Comparison of ENCODE assay signal across 8 cellular contexts in genomic region chr7:151838861-151839381, GRCh38. TPM values are rescaled to one million over a fixed set of nuclear protein-coding genes. Genes with fewer than 3 reads are reported as not detected.
DNase-seq lines count a peak whose midpoint lies in the region; ATAC-seq and TF ChIP-seq lines count a peak whose summit lies in the region.

No MANE protein-coding gene starts in this region.

- peaks cover 24% of the 10 kb centered on the region for H3K4me1 Mint-ChIP-seq in activated T-cell treated with anti-CD3 and anti-CD28 coated beads, Interleukin-2, amount 50 U/mL, for 72 hours (ENCODE audit: low read depth)

- no peaks in the 10 kb centered on the region for H3K9me3 Mint-ChIP-seq in activated T-cell treated with anti-CD3 and anti-CD28 coated beads, Interleukin-2, amount 50 U/mL, for 72 hours

- H3K27me3 ChIP-seq in neutrophil (peaks cover 11% of the 10 kb centered on the region), MG63 (no peaks in the 10 kb centered on the region)

- H3K4me3 Mint-ChIP-seq in activated T-cell treated with anti-CD3 and anti-CD28 coated beads, Interleukin-2, amount 50 U/mL, for 72 hours, result peak overlapping the region; percentile 55 to 61

- no peaks in the 10 kb centered on the region for H3K27me3 Mint-ChIP-seq in activated T-cell treated with anti-CD3 and anti-CD28 coated beads, Interleukin-2, amount 50 U/mL, for 72 hours (ENCODE audit: low read depth)

- peak; percentile 84 to 88 for ATAC-seq in activated T-cell treated with anti-CD3 and anti-CD28 coated beads, Interleukin-2, amount 50 U/mL, for 72 hours (replicated peaks in 1 of 2)

- H3K9me3 ChIP-seq in neutrophil (no peaks in the 10 kb centered on the region), MG63 (no peaks in the 10 kb centered on the region)

- DNase-seq in NCI-H1105 treated with DMSO at 0.1 percent for 48 hours (lab: John Stamatoyannopoulos, UW) (peak; percentile 10), NCI-H1105 (lab: John Stamatoyannopoulos, UW) (no peak), KBM-7 (peak; percentile 92), MG63 (no peak), NCI-H1048 (lab: John Stamatoyannopoulos, UW) (no peak), foreskin melanocyte (no peak)
- DNase-seq in activated T-cell treated with anti-CD3 and anti-CD28 coated beads, Interleukin-2, amount 50 U/mL, for 72 hours, result peak; percentile 41 to 47

- H3K4me1 ChIP-seq in neutrophil (ENCODE audit: control insufficient read depth in 1 of 2, insufficient read depth in 1 of 2, low read depth in 1 of 2, low read length in 1 of 2), result peaks cover 7 to 16% of the 10 kb centered on the region in 2 experiments

- H3K4me3 ChIP-seq in neutrophil (ENCODE audit: low read depth in 1 of 2, low read length in 1 of 2), result peak overlapping the region; percentile 23 to 26
- H3K4me3 ChIP-seq in MG63, result no peak overlapping the region

- in situ Hi-C loops in KBM-7 (cut with MboI; ENCODE audit: low pct_unique_long_range_greater_than_20kb, low sequenced_read_pairs), result no loop called here

- TF ChIP-seq CTCF in neutrophil (IDR thresholded peaks at IDR 0.05), result no peak

- H3K36me3 Mint-ChIP-seq in activated T-cell treated with anti-CD3 and anti-CD28 coated beads, Interleukin-2, amount 50 U/mL, for 72 hours (ENCODE audit: insufficient read depth in 2 of 2), result no peaks in the 10 kb centered on the region

- H3K27ac Mint-ChIP-seq in activated T-cell treated with anti-CD3 and anti-CD28 coated beads, Interleukin-2, amount 50 U/mL, for 72 hours, result no peak overlapping the region

- peak overlapping the region; percentile 23 for H3K27ac ChIP-seq in neutrophil

- H3K36me3 ChIP-seq in neutrophil (no peaks in the 10 kb centered on the region), MG63 (no peaks in the 10 kb centered on the region)

RNA-seq across cellular contexts. Expression of gene PRKAG2, which starts 38.0 kb away (rescaled TPM):
- 10 to 100 TPM; 23.2 to 28.4 TPM for total RNA-seq in activated T-cell treated with anti-CD3 and anti-CD28 coated beads, Interleukin-2, amount 50 U/mL, for 72 hours
- 15.2 and 17.7 TPM in 2 replicates for total RNA-seq in MG63 (2014; rRNA removed; shearing (Covaris generic); ENCODE audit: low replicate concordance)

Comparison
In these comparisons a context has a peak if more than half of its experiments do, and no peak if none do; other contexts are left out.
1. DNase-seq: peak in NCI-H1105 treated with DMSO at 0.1 percent for 48 hours (single experiment), KBM-7 (single experiment) and activated T-cell treated with anti-CD3 and anti-CD28 coated beads, Interleukin-2, amount 50 U/mL, for 72 hours (2 of 2); none in NCI-H1105 (single experiment), MG63 (single experiment), NCI-H1048 (single experiment) and foreskin melanocyte (single experiment).